ENCODE assay signal across 10 cellular contexts in genomic region chr12:127363392-127363791, GRCh38.
DNase-seq lines count a peak whose midpoint lies in the region; TF ChIP-seq lines count a peak whose summit lies in the region.
"Had no signal": no experiment of that assay in that cellular context is flagged by ENCODE, and none has a peak within 500 bp of the region (broad histone marks: within the 10 kb centered on the region; RNA-seq: fewer than 3 reads in every experiment).

No MANE protein-coding gene starts in this region.

- no peak overlapping the region for H3K27ac Mint-ChIP-seq in nephron progenitor cell
- H3K27ac Mint-ChIP-seq: activated B cell treated with CpG ODN at 0.5 μM for 24 hours, nephron had no signal

- H3K4me3 Mint-ChIP-seq in nephron progenitor cell = no peak overlapping the region
- H3K4me3 Mint-ChIP-seq: activated B cell treated with CpG ODN at 0.5 μM for 24 hours, nephron had no signal

- TF ChIP-seq CTCF in GM12864 (IDR thresholded peaks at IDR 0.05; ENCODE audit: low read depth, low read length, missing control alignments) = peak; percentile 10
- peak; percentile 46 for TF ChIP-seq CTCF in LNCaP clone FGC (IDR thresholded peaks at IDR 0.05; ENCODE audit: control insufficient read depth, extremely low read depth, insufficient read depth)
- peak; percentile 19 for TF ChIP-seq CTCF in astrocyte of the cerebellum (IDR thresholded peaks at IDR 0.05; ENCODE audit: low read depth, low read length, missing control alignments)
- peak; percentile 31 for TF ChIP-seq CTCF in nephron progenitor cell (IDR thresholded peaks at IDR 0.05)

- no peaks in the 10 kb centered on the region for H3K4me1 Mint-ChIP-seq in nephron progenitor cell
- H3K4me1 Mint-ChIP-seq: activated B cell treated with CpG ODN at 0.5 μM for 24 hours, nephron had no signal

- in situ Hi-C loops in astrocyte of the cerebellum (cut with HindIII; ENCODE audit: low sequenced_read_pairs) = no loop called here

- peaks cover 5% of the 10 kb centered on the region for H3K9me3 Mint-ChIP-seq in nephron progenitor cell

- DNase-seq in GM12864 (ENCODE audit: low read depth) (no peak), LNCaP clone FGC (ENCODE audit: low read depth) (no peak), astrocyte of the cerebellum (ENCODE audit: low read depth) (no peak), nephron progenitor cell (no peak), OCI-M2 (lab: John Stamatoyannopoulos, UW; ENCODE audit: unreplicated experiment) (no peak), NCI-H510A treated with DMSO at 0.1 percent for 48 hours (lab: John Stamatoyannopoulos, UW) (no peak)
- DNase-seq in activated CD4-positive, alpha-beta T cell treated with anti-CD3 and anti-CD28 coated beads, Interleukin-2, amount 50 U/mL, for 1 hour = no peak
- DNase-seq: activated B cell treated with CpG ODN at 0.5 μM for 24 hours; stimulated activated CD4-positive, alpha-beta T cell treated with anti-CD3 and anti-CD28 coated beads, Interleukin-2, amount 100 ng/mL, for 24 hours had no signal

- H3K27me3 Mint-ChIP-seq in nephron progenitor cell (ENCODE audit: low read depth, poor library complexity) = peaks cover 5% of the 10 kb centered on the region
- H3K27me3 Mint-ChIP-seq: activated B cell treated with CpG ODN at 0.5 μM for 24 hours had no signal

- no peaks in the 10 kb centered on the region for H3K36me3 Mint-ChIP-seq in nephron progenitor cell (ENCODE audit: low read depth)

- no peak overlapping the region for H3K4me3 ChIP-seq in GM12864 (ENCODE audit: low read depth, low read length)
- no peak overlapping the region for H3K4me3 ChIP-seq in LNCaP clone FGC (ENCODE audit: low read depth, low read length)
- no peak overlapping the region for H3K4me3 ChIP-seq in astrocyte of the cerebellum (ENCODE audit: low read depth, low read length)
